ENCODE assay signal across 2 cellular contexts in genomic region chr3:185176756-185177359, GRCh38.
TF ChIP-seq lines count a peak whose summit lies in the region.

No MANE protein-coding gene starts in this region.

TF ChIP-seq in GM23338, 12 proteins besides CTCF, POLR2A, EP300 and RAD21 (continued from another document):
- TF ChIP-seq ZNF114 (CRISPR knock-in tag; IDR thresholded peaks at IDR 0.05) (no peak), JUNB (IDR thresholded peaks at IDR 0.05; ENCODE audit: unreplicated experiment) (no peak)

TF ChIP-seq in liver, 16 proteins besides CTCF, POLR2A, EP300 and RAD21 (continued from another document):
- TF ChIP-seq REST (IDR thresholded peaks at IDR 0.05) (no peak), RXRA (IDR thresholded peaks at IDR 0.05) (no peak), FOXA2 (IDR thresholded peaks at IDR 0.05) (no peak), TAF1 (conservative IDR thresholded peaks at IDR 0.05) (no peak), SP1 (IDR thresholded peaks at IDR 0.05) (no peak)
